In genomic region chr2:201109186-201109585, GRCh38 we compare ENCODE assay signal across 25 cellular contexts.
"Had no signal": no experiment of that assay in that cellular context is flagged by ENCODE, and none has a peak within 500 bp of the region (broad histone marks: within the 10 kb centered on the region; RNA-seq: fewer than 3 reads in every experiment).

No MANE protein-coding gene starts in this region.

- DNase-seq: cerebellar nuclear complex; colonic mucosa; cortex of kidney; effector CD8-positive, alpha-beta T cell; effector memory CD8-positive, alpha-beta T cell; endodermal cell; erythroblast; esophagus squamous epithelium; foreskin fibroblast; foreskin melanocyte; glutamatergic neuron; head of caudate nucleus; heart right ventricle; hippocampal formation; left colon; left ventricle myocardium inferior; lower lobe of right lung; mesenchymal stem cell; midbrain had no signal

- H3K4me1 ChIP-seq: colonic mucosa had no signal

- H3K36me3 ChIP-seq: colonic mucosa, esophagus squamous epithelium, left ventricle myocardium inferior, lower lobe of right lung had no signal

- H3K9me3 ChIP-seq: colonic mucosa, esophagus squamous epithelium, heart right ventricle, left ventricle myocardium inferior, lower lobe of right lung had no signal

- H3K27ac ChIP-seq: colonic mucosa, epithelial cell of prostate, esophagus squamous epithelium, heart right ventricle, left ventricle myocardium inferior, lower lobe of right lung had no signal

- FAIRE-seq: endometrium, islet of Langerhans, keratinocyte had no signal

- H3K4me3 ChIP-seq: colonic mucosa, esophagus squamous epithelium, heart right ventricle, left ventricle myocardium inferior, lower lobe of right lung had no signal

- H3K27me3 ChIP-seq: colonic mucosa, esophagus squamous epithelium, heart right ventricle had no signal

- ATAC-seq: effector memory CD8-positive, alpha-beta T cell; esophagus mucosa; left colon; left lobe of liver; lower lobe of right lung had no signal
